ENCODE assay signal across 8 cellular contexts in the genomic region with DNA sequence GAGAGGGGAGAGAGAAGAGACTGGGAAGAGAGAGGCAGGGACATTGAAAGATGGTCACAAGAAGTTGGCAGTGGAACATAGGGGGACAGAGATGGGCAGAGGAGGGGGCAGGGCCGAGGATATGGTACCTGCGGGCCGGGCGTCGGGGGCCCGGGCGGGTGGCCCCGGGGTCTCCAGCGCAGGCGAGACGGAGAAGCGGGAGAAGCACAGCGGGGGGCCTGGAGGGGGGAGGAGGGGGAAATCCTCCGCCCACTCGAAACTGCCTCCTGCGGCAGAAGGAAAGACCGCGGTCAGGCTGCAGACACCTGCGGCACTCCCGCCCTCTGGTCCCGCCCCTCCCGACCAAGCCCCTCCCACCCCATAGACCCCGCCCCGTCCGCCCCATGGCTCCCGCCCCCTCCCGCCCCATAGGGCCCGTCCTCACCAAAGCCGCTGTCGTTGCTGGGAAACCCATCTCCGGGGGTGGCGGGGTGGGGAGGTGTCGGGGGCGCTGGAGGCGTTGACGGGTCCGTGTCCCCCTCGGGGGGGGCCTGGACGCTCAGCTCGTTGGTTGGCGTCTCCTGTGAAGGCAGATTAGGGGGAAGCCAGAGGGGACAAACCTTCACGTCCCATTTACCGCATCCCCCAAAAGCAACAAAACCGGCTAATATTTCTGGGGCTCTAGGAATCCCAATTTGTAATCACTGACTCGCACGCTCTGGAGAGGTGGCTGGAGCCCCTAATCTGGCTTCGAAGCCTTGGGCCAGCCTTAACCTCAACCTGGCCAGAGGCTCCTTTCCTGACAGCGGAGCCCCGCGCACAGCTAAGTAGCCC. TPM values are rescaled to one million over a fixed set of nuclear protein-coding genes. Genes with fewer than 3 reads are reported as not detected.
DNase-seq lines count a peak whose midpoint lies in the region; ATAC-seq, FAIRE-seq and TF ChIP-seq lines count a peak whose summit lies in the region.

No MANE protein-coding gene starts in this region.

- H3K4me1 Mint-ChIP-seq in glutamatergic neuron (ENCODE audit: low read depth, unreplicated experiment), result peaks cover 14% of the 10 kb centered on the region

- H3K36me3 Mint-ChIP-seq in glutamatergic neuron (ENCODE audit: unreplicated experiment), result no peaks in the 10 kb centered on the region

- FAIRE-seq in GM12891 (lab: Jason Lieb, UNC), result peak; percentile 78

- H3K27me3 Mint-ChIP-seq in glutamatergic neuron (ENCODE audit: unreplicated experiment), result peaks cover 34% of the 10 kb centered on the region

- DNase-seq in GM12891 (ENCODE audit: insufficient read length, low spot score) (peak; percentile 95), NCI-H2171 (lab: John Stamatoyannopoulos, UW) (peak; percentile 26), activated T-cell treated with anti-CD3 and anti-CD28 coated beads for 24 hours (ENCODE audit: low read depth) (peak; percentile 44), glomerular visceral epithelial cell (ENCODE audit: extremely low spot score) (peak; percentile 57), glutamatergic neuron (no peak), NK-92 (lab: John Stamatoyannopoulos, UW; ENCODE audit: unreplicated experiment) (no peak)
- peak; percentile 27 to 75 (median 62) for DNase-seq in stimulated activated naive CD4-positive, alpha-beta T cell (lab: John Stamatoyannopoulos, UW)

- no peak for ATAC-seq in HG02973 (IDR thresholded peaks at IDR 0.05; ENCODE audit: unreplicated experiment)

- no peak overlapping the region for H3K4me3 Mint-ChIP-seq in glutamatergic neuron (ENCODE audit: unreplicated experiment)

- no peak for TF ChIP-seq CTCF in glutamatergic neuron (IDR thresholded peaks at IDR 0.05; ENCODE audit: partially characterized antibody, unreplicated experiment)

- H3K9me3 Mint-ChIP-seq in glutamatergic neuron (ENCODE audit: unreplicated experiment), result peaks cover 17% of the 10 kb centered on the region

- no peak overlapping the region for H3K27ac Mint-ChIP-seq in glutamatergic neuron (ENCODE audit: unreplicated experiment)

- no peak for TF ChIP-seq POLR2A in GM12891 (IDR thresholded peaks at IDR 0.05; ENCODE audit: low read depth, low read length)

TF ChIP-seq in GM12891, 5 proteins besides CTCF, POLR2A, EP300 and RAD21:
- TF ChIP-seq POLR2AphosphoS5 (IDR thresholded peaks at IDR 0.05; ENCODE audit: low read depth, low read length) (no peak), PAX5 (IDR thresholded peaks at IDR 0.05; ENCODE audit: insufficient read depth, low read length, severe bottlenecking) (no peak), POU2F2 (IDR thresholded peaks at IDR 0.05; ENCODE audit: low read depth, low read length) (no peak), TAF1 (IDR thresholded peaks at IDR 0.05; ENCODE audit: low read depth, low read length) (no peak), SPI1 (IDR thresholded peaks at IDR 0.05; ENCODE audit: low read depth, low read length) (no peak)

RNA-seq across cellular contexts. Expression of a gene that starts 20.4 kb away (rescaled TPM):
- polyA plus RNA-seq in GM12891 (2012; ENCODE audit: low read depth, missing spikeins), result 0.12 TPM
- total RNA-seq in glutamatergic neuron (ENCODE audit: unreplicated experiment), result 36.3 TPM

RNA-seq across cellular contexts. Expression of a gene that starts 22.0 kb away (rescaled TPM):
- polyA plus RNA-seq in GM12891 (2012; ENCODE audit: low read depth, missing spikeins), result 21.6 TPM
- total RNA-seq in glutamatergic neuron (ENCODE audit: unreplicated experiment), result 233 TPM

RNA-seq across cellular contexts. Expression of a gene that starts 35.8 kb away (rescaled TPM):
- polyA plus RNA-seq in GM12891 (2012; ENCODE audit: low read depth, missing spikeins), result 0.41 TPM
- total RNA-seq in glutamatergic neuron (ENCODE audit: unreplicated experiment), result 1.0 TPM

RNA-seq across cellular contexts. Expression of a gene that starts 45.4 kb away (rescaled TPM):
- polyA plus RNA-seq in GM12891 (2012; ENCODE audit: low read depth, missing spikeins), result 20.6 TPM
- 25.0 TPM for total RNA-seq in glutamatergic neuron (ENCODE audit: unreplicated experiment)

Comparison
In these comparisons a context has a peak if more than half of its experiments do, and no peak if none do; other contexts are left out.
1. DNase-seq: peak in GM12891 (single experiment), NCI-H2171 (single experiment), activated T-cell treated with anti-CD3 and anti-CD28 coated beads for 24 hours (single experiment), glomerular visceral epithelial cell (single experiment) and stimulated activated naive CD4-positive, alpha-beta T cell (6 of 6); none in glutamatergic neuron (single experiment) and NK-92 (single experiment).